24 cellular contexts compared by ENCODE assay signal in genomic region chr9:115653231-115653630, GRCh38.
DNase-seq lines count a peak whose midpoint lies in the region; ATAC-seq, FAIRE-seq and TF ChIP-seq lines count a peak whose summit lies in the region.
"Had no signal": no experiment of that assay in that cellular context is flagged by ENCODE, and none has a peak within 500 bp of the region (broad histone marks: within the 10 kb centered on the region; RNA-seq: fewer than 3 reads in every experiment).

No MANE protein-coding gene starts in this region.

- peaks cover 0 to 16% (median 8%) of the 10 kb centered on the region in 4 donors for H3K4me1 ChIP-seq in sigmoid colon
- H3K4me1 ChIP-seq in kidney (ENCODE audit: control insufficient read depth in 1 of 2, insufficient read depth in 1 of 2, low read depth in 1 of 2, low read length in 2 of 2): no peaks in the 10 kb centered on the region
- H3K4me1 ChIP-seq: adrenal gland had no signal

- TF ChIP-seq EP300 in sigmoid colon (IDR thresholded peaks at IDR 0.05): no peak

- DNase-seq in AG09319 (ENCODE audit: extremely low read depth, low read depth) (peak; percentile 25), RPMI7951 (ENCODE audit: low read depth) (peak; percentile 40), fibroblast of mammary gland (ENCODE audit: low read depth) (peak; percentile 69), sigmoid colon (peak; percentile 66), NCI-H2171 treated with DMSO at 0.1 percent for 48 hours (lab: John Stamatoyannopoulos, UW) (no peak), kidney (no peak)
- DNase-seq: activated CD4-positive, alpha-beta memory T cell treated with anti-CD3 and anti-CD28 coated beads for 36 hours; activated CD4-positive, CD25-positive, alpha-beta regulatory T cell; activated effector memory CD4-positive, alpha-beta T cell treated with anti-CD3 and anti-CD28 coated beads, Interleukin-2, amount 50 U/mL, for 16 hours; adrenal gland; CD8-positive, alpha-beta T cell; central memory CD4-positive, alpha-beta T cell; GF-D8; KG1; NCI-H187; NCI-H526 treated with DMSO at 0.1 percent for 48 hours; nucleus accumbens; RPMI8226; stimulated activated CD8-positive, alpha-beta memory T cell treated with anti-CD3 and anti-CD28 coated beads, Interleukin-4, amount 100 ng/mL, for 48 hours; T-helper 9 cell; upper lobe of left lung had no signal

- intact Hi-C loops in sigmoid colon (cut with DNase I): loop anchor here (10.0 kb wide), 1 partner anchor 292 kb away; no protein-coding TSS in a partner anchor
- intact Hi-C loops in kidney (cut with DNase I): no loop called here

- no peak for FAIRE-seq in kidney (lab: Jason Lieb, UNC)

- ATAC-seq in HG03520 (IDR thresholded peaks at IDR 0.05; ENCODE audit: unreplicated experiment): no peak
- ATAC-seq in GM18520 (IDR thresholded peaks at IDR 0.05; ENCODE audit: unreplicated experiment): no peak
- ATAC-seq: CD8-positive, alpha-beta T cell had no signal

- TF ChIP-seq POLR2A in sigmoid colon (IDR thresholded peaks at IDR 0.05): no peak

- H3K27me3 ChIP-seq in sigmoid colon: no peaks in the 10 kb centered on the region
- H3K27me3 ChIP-seq: adrenal gland, upper lobe of left lung had no signal

- H3K36me3 ChIP-seq in sigmoid colon (no peaks in the 10 kb centered on the region), kidney (ENCODE audit: control insufficient read depth in 1 of 2, insufficient read depth in 2 of 2, low read length in 2 of 2) (no peaks in the 10 kb centered on the region)
- H3K36me3 ChIP-seq: adrenal gland, upper lobe of left lung had no signal

- no peaks in the 10 kb centered on the region for H3K9me3 ChIP-seq in sigmoid colon
- no peaks in the 10 kb centered on the region for H3K9me3 ChIP-seq in kidney (ENCODE audit: control insufficient read depth in 1 of 2, low read length in 2 of 2)
- H3K9me3 ChIP-seq: upper lobe of left lung had no signal

- TF ChIP-seq CTCF in AG09319 (IDR thresholded peaks at IDR 0.05; ENCODE audit: low read depth, low read length) (no peak), fibroblast of mammary gland (conservative IDR thresholded peaks at IDR 0.05; ENCODE audit: control insufficient read depth, insufficient read depth, low read depth, low read length) (no peak), sigmoid colon (IDR thresholded peaks at IDR 0.05) (no peak), kidney (IDR thresholded peaks at IDR 0.05; ENCODE audit: borderline replicate concordance, extremely low read depth, insufficient read depth) (no peak)

- H3K4me3 ChIP-seq in fibroblast of mammary gland (ENCODE audit: control insufficient read depth, low read depth, low read length): no peak overlapping the region
- no peak overlapping the region for H3K4me3 ChIP-seq in sigmoid colon
- H3K4me3 ChIP-seq in kidney (ENCODE audit: low read length in 2 of 2): no peak overlapping the region
- H3K4me3 ChIP-seq: adrenal gland, upper lobe of left lung had no signal

- WGBS in sigmoid colon, 2 donors: 41 to 58% methylated on average over 3 of the region's 3 CpGs

- H3K9ac ChIP-seq in kidney (ENCODE audit: low read length in 2 of 2): no peak overlapping the region

- H3K27ac ChIP-seq in sigmoid colon (peak overlapping the region in 3 of 4 donors; percentile 14 to 71 (median 65)), kidney (ENCODE audit: low read depth in 2 of 2, low read length in 2 of 2) (no peak overlapping the region)
- H3K27ac ChIP-seq: adrenal gland, epithelial cell of prostate, upper lobe of left lung had no signal

Comparison
In these comparisons a context has a peak if more than half of its experiments do, and no peak if none do; other contexts are left out.
1. DNase-seq: peak in AG09319 (single experiment), RPMI7951 (single experiment), fibroblast of mammary gland (single experiment) and sigmoid colon (single experiment); none in NCI-H2171 treated with DMSO at 0.1 percent for 48 hours (single experiment) and kidney (single experiment).
2. H3K27ac ChIP-seq: peak in sigmoid colon (3 of 4); none in kidney (0 of 2).